In the genomic region with DNA sequence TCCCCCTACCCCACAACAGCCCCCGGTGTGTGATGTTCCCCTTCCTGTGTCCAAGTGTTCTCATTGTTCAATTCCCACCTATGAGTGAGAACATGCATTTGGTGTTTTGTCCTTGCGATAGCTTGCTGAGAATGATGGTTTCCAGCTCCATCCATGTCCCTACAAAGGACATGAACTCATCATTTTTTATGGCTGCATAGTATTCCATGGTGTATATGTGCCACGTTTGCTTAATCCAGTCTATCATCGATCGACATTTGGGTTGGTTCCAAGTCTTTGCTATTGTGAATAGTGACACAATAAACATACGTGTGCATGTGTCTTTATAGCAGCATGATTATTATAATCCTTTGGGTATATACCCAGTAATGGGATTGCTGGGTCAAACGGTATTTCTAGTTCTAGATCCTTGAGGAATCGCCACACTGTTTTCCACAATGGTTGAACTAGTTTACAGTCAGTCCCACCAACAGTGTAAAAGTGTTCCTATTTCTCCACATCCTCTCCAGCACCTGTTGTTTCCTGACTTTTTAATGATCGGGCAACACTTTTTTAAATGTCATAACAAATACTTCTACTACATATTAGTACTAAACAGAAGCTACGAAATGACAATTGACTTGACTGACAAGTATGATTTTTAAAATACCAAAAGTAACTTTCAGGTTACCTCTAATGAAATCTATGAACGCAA, we compare ENCODE assay signal across 1 cellular context.
A peak's percentile ranks its signal among the peaks of the same experiment; 100 is the strongest.
TF ChIP-seq lines count a peak whose summit lies in the region.

No MANE protein-coding gene starts in this region.

TF ChIP-seq in WTC11, 78 proteins besides CTCF, POLR2A, EP300 and RAD21:
- 0 out of 2 replicates have a peak, but pooled peaks have one; percentile 11 for TF ChIP-seq GABPB1 (CRISPR knock-in tag; IDR thresholded peaks at IDR 0.05)
